ENCODE assay signal across 22 cellular contexts in the genomic region with DNA sequence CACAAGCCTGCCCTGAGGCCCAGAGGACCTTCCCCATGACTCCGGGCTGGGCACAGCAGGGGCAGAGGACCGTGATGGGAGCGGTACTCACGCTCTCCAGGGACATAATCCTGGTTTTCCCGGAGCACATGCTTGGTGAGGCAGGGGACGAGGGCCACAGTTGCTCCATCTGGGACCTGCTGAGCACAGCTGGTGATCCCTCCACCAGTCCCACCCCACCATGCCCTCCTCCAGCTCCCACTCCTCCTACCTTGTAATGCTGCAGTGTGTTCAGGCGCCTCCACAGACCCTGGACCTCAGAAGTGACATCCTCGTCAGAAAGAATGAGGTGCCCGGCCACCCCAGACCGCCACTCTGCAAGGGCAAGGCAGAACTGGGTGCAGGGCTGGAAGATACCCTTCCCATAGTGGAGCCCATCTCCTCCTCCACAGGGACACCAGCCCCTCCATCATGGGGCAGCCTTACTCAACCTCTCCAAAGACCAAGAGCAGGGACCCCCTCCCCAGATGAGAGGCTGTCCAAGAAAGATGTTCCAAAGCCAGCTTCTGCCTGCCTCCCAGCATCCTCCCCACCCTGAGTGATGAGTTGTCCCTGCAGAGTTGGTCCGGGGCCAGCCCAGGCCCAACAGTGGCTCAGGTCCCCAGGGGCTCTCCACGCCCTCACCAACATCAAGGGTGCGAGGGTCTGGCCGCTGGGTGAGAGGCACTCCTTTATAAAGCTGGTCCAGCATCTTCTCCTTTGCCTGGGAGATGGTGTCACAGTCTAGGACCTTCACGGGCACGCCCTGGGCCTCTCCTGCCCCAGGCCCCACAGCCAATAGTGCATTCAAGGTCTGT. TPM values are rescaled to one million over a fixed set of nuclear protein-coding genes. Genes with fewer than 3 reads are reported as not detected.
DNase-seq lines count a peak whose midpoint lies in the region; ATAC-seq and TF ChIP-seq lines count a peak whose summit lies in the region.
"Had no signal": no experiment of that assay in that cellular context is flagged by ENCODE, and none has a peak within 500 bp of the region (broad histone marks: within the 10 kb centered on the region; RNA-seq: fewer than 3 reads in every experiment).

No MANE protein-coding gene starts in this region.

- H3K27ac Mint-ChIP-seq in HFFc6, result no peak overlapping the region
- H3K27ac Mint-ChIP-seq: mesothelial cell of epicardium had no signal

- no peak for TF ChIP-seq RAD21 in SK-N-SH (IDR thresholded peaks at IDR 0.05; ENCODE audit: low read length)

- CTCF ChIA-PET in SK-N-SH (lab: Yijun Ruan, JAX) (interaction anchor here (3.1 to 15.6 kb wide), 2 partner anchors 10 to 21 kb away, joined by 14 to 399 read pairs; a partner anchor contains a TSS), HEK293 (lab: Yijun Ruan, JAX) (interaction anchor here (5.1 kb wide), 1 partner anchor 26 kb away, joined by 28 read pairs; no protein-coding TSS in a partner anchor), A673 (lab: Charles Lee) (no interaction called here)

- BruUV-seq in A673 (replicated peaks; lab: Mats Ljungman, UMichigan), result no TSS peak

- no peaks in the 10 kb centered on the region for H3K36me3 Mint-ChIP-seq in HFFc6 (ENCODE audit: low read depth)
- H3K36me3 Mint-ChIP-seq: activated naive CD4-positive, alpha-beta T cell treated with anti-CD3 and anti-CD28 coated beads, Interleukin-2, amount 50 U/mL, for 72 hours had no signal

- H3K27me3 ChIP-seq in SK-N-SH (ENCODE audit: insufficient read depth) (no peaks in the 10 kb centered on the region), layer of hippocampus (ENCODE audit: control insufficient read depth, insufficient read depth, low read length) (no peaks in the 10 kb centered on the region), A673 (replicated peaks; ENCODE audit: insufficient read depth, low read depth, low read length, poor library complexity) (no peaks in the 10 kb centered on the region)
- H3K27me3 ChIP-seq: BLaER1 had no signal

- H3K27ac ChIP-seq in SK-N-SH (ENCODE audit: low read depth in 2 of 2, low read length in 1 of 2) (no peak overlapping the region), HEK293 (ENCODE audit: extremely low read depth, low read depth, low read length) (no peak overlapping the region), layer of hippocampus (ENCODE audit: low read depth, low read length) (peak overlapping the region; percentile 22), A673 (ENCODE audit: low read depth, low read length, poor library complexity, severe bottlenecking) (no peak overlapping the region)
- H3K27ac ChIP-seq: 22Rv1, BLaER1 had no signal

- 92% methylated on average over 7 of the region's 16 CpGs for WGBS in SK-N-SH (ENCODE audit: low lambda C conversion rate)

- H3K27me3 Mint-ChIP-seq in HFFc6 (ENCODE audit: insufficient read depth), result no peaks in the 10 kb centered on the region; the same call in 1 of the 2 replicates

- no peaks in the 10 kb centered on the region for H3K4me1 ChIP-seq in SK-N-SH (ENCODE audit: control insufficient read depth in 1 of 2, insufficient read depth in 2 of 2, low read depth in 1 of 2, low read length in 1 of 2)
- no peaks in the 10 kb centered on the region for H3K4me1 ChIP-seq in HEK293 (ENCODE audit: control insufficient read depth, insufficient read depth, low read length)
- no peaks in the 10 kb centered on the region for H3K4me1 ChIP-seq in A673 (ENCODE audit: insufficient read depth, low read length, poor library complexity, severe bottlenecking)
- H3K4me1 ChIP-seq: HAP-1 had no signal

- intact Hi-C loops in sciatic nerve (cut with DNase I), result no loop called here
- intact Hi-C loops in A673 (cut with micrococcal nuclease; ENCODE audit: unreplicated experiment), result no loop called here

- no peak for TF ChIP-seq EP300 in SK-N-SH (IDR thresholded peaks at IDR 0.05; ENCODE audit: borderline replicate concordance in 1 of 2, low read depth in 1 of 2, low read length in 1 of 2)

- H3K4me2 ChIP-seq in SK-N-SH, result no peak overlapping the region
- H3K4me2 ChIP-seq: BLaER1 had no signal

- H3K4me3 ChIP-seq in SK-N-SH (ENCODE audit: low read depth in 2 of 2, low read length in 1 of 2), result no peak overlapping the region
- H3K4me3 ChIP-seq in HEK293 (ENCODE audit: low read depth, low read length), result no peak overlapping the region
- H3K4me3 ChIP-seq in A673 (ENCODE audit: low read depth, low read length, poor library complexity, severe bottlenecking), result no peak overlapping the region
- H3K4me3 ChIP-seq: BLaER1, HAP-1 had no signal

- no peak for ATAC-seq in SK-N-SH treated with all-trans-retinoic acid at 6 μM for 48 hours
- ATAC-seq in sciatic nerve, result no peak
- ATAC-seq in HG03457 (IDR thresholded peaks at IDR 0.05; ENCODE audit: unreplicated experiment), result no peak
- ATAC-seq: activated naive CD4-positive, alpha-beta T cell treated with anti-CD3 and anti-CD28 coated beads, Interleukin-2, amount 50 U/mL, for 72 hours; esophagus mucosa; PC-3 had no signal

- TF ChIP-seq CTCF in SK-N-SH (IDR thresholded peaks at IDR 0.05), result no peak
- TF ChIP-seq CTCF in HEK293 (tag by site-specific recombination; IDR thresholded peaks at IDR 0.05), result no peak
- no peak for TF ChIP-seq CTCF in A673 (conservative IDR thresholded peaks at IDR 0.05; ENCODE audit: low read depth, low read length)
- no peak for TF ChIP-seq CTCF in HFFc6 (IDR thresholded peaks at IDR 0.05)

- no peaks in the 10 kb centered on the region for H3K9me3 Mint-ChIP-seq in HFFc6
- H3K9me3 Mint-ChIP-seq: activated naive CD4-positive, alpha-beta T cell treated with anti-CD3 and anti-CD28 coated beads, Interleukin-2, amount 50 U/mL, for 72 hours; mesothelial cell of epicardium had no signal

- DNase-seq in SK-N-SH, result peak; percentile 21
- peak; percentile 35 for DNase-seq in sciatic nerve (ENCODE audit: low spot score)
- no peak for DNase-seq in A673 (ENCODE audit: low spot score)
- DNase-seq in HFFc6, result no peak
- DNase-seq: activated CD4-positive, alpha-beta T cell treated with anti-CD3 and anti-CD28 coated beads, Interleukin-2, amount 50 U/mL, for 1 hour; activated T-cell treated with anti-CD3 and anti-CD28 coated beads for 4 hours; DMS 273 treated with DMSO at 0.1 percent for 48 hours; Kasumi-1; NCI-H1105 treated with DMSO at 0.1 percent for 48 hours; NCI-H69; PC-3; stimulated activated CD4-positive, alpha-beta T cell treated with anti-CD3 and anti-CD28 coated beads, Interleukin-2, amount 100 ng/mL, for 48 hours had no signal

- H3K36me3 ChIP-seq in SK-N-SH (replicated peaks in 1 of 2; ENCODE audit: control insufficient read depth in 1 of 2, insufficient read depth in 2 of 2, low read length in 1 of 2), result peaks cover 0 to 71% of the 10 kb centered on the region in 2 experiments
- H3K36me3 ChIP-seq in HEK293 (ENCODE audit: control insufficient read depth in 2 of 2, insufficient read depth in 1 of 2, low read length in 2 of 2), result peaks cover 0 to 80% of the 10 kb centered on the region in 2 experiments; a peak in 1 of 3 replicates
- H3K36me3 ChIP-seq in A673 (ENCODE audit: insufficient read depth, low read length, poor library complexity, severe bottlenecking), result no peaks in the 10 kb centered on the region

- no peaks in the 10 kb centered on the region for H3K4me1 Mint-ChIP-seq in HFFc6 (ENCODE audit: low read depth)
- H3K4me1 Mint-ChIP-seq: mesothelial cell of epicardium had no signal

- no peaks in the 10 kb centered on the region for H3K9me3 ChIP-seq in SK-N-SH
- no peaks in the 10 kb centered on the region for H3K9me3 ChIP-seq in HEK293 (ENCODE audit: control insufficient read depth, insufficient read depth, low read depth, low read length)
- no peaks in the 10 kb centered on the region for H3K9me3 ChIP-seq in A673 (ENCODE audit: low read depth, low read length, poor library complexity, severe bottlenecking)
- H3K9me3 ChIP-seq: BLaER1, HAP-1 had no signal

- POLR2A ChIA-PET in SK-N-SH (lab: Yijun Ruan, JAX), result no interaction called here
- POLR2A ChIA-PET in HEK293 (lab: Yijun Ruan, JAX), result no interaction called here
- POLR2A ChIA-PET in A673 (lab: Charles Lee; ENCODE audit: low non-redundant PET), result no interaction called here

- H3F3A ChIP-seq in SK-N-SH (replicated peaks; ENCODE audit: insufficient read depth), result no peaks in the 10 kb centered on the region

- no peaks in the 10 kb centered on the region for H3K9me2 ChIP-seq in SK-N-SH

- H3K9ac ChIP-seq in SK-N-SH, result no peak overlapping the region

- no peak overlapping the region for H2AFZ ChIP-seq in SK-N-SH (ENCODE audit: low read depth)

- H4K20me1 ChIP-seq in SK-N-SH (ENCODE audit: insufficient read depth), result no peaks in the 10 kb centered on the region

- no peak overlapping the region for H3K4me3 Mint-ChIP-seq in HFFc6
- H3K4me3 Mint-ChIP-seq: mesothelial cell of epicardium had no signal

- no peaks in the 10 kb centered on the region for H3K79me2 ChIP-seq in SK-N-SH (ENCODE audit: insufficient read depth)

RNA-seq across cellular contexts. Expression of a gene that starts 19.5 kb away (rescaled TPM):
- polyA plus RNA-seq in SK-N-SH (2012; rRNA removed), result 38.0 and 39.8 TPM in 2 replicates
- polyA plus RNA-seq in SK-N-SH (2012; cell fraction: cytosol; rRNA removed), result 6.5 and 13.9 TPM in 2 replicates
- 195 and 267 TPM in 2 replicates for polyA plus RNA-seq in SK-N-SH (2012; cell fraction: nucleus; rRNA removed)
- 121 TPM for total RNA-seq in sciatic nerve
- total RNA-seq in A673 (2021), result 24.6 and 38.0 TPM in 2 replicates
- total RNA-seq in HFFc6 (2021; fragmentation: NEBNext Ultra II Directional; extraction: Animal tissue kit (Norgen Biotek cat#: 25700)), result 10 to 100 TPM; 11.1 to 15.5 (median 12.8) TPM

RNA-seq across cellular contexts. Expression of a gene that starts 29.5 kb away (rescaled TPM):
- polyA plus RNA-seq in SK-N-SH (2012; rRNA removed), result 24.2 and 29.6 TPM in 2 replicates
- polyA plus RNA-seq in SK-N-SH (2012; cell fraction: cytosol; rRNA removed), result 22.7 and 27.4 TPM in 2 replicates
- polyA plus RNA-seq in SK-N-SH (2012; cell fraction: nucleus; rRNA removed), result 15.3 and 20.4 TPM in 2 replicates
- total RNA-seq in sciatic nerve (10.6 TPM), A673 (2021) (11.7 and 11.8 TPM in 2 replicates)
- total RNA-seq in HFFc6 (2021; fragmentation: NEBNext Ultra II Directional; extraction: Animal tissue kit (Norgen Biotek cat#: 25700)), result 10 to 100 TPM; 10.1 to 15.3 (median 12.5) TPM

RNA-seq across cellular contexts. Expression of a gene that starts 29.6 kb away (rescaled TPM):
- 393 and 438 TPM in 2 replicates for polyA plus RNA-seq in SK-N-SH (2012; rRNA removed)
- polyA plus RNA-seq in SK-N-SH (2012; cell fraction: cytosol; rRNA removed), result 655 and 1,170 TPM in 2 replicates
- 91.0 and 95.9 TPM in 2 replicates for polyA plus RNA-seq in SK-N-SH (2012; cell fraction: nucleus; rRNA removed)
- total RNA-seq in sciatic nerve, result 154 TPM
- 118 and 152 TPM in 2 replicates for total RNA-seq in A673 (2021)
- total RNA-seq in HFFc6 (2021; fragmentation: NEBNext Ultra II Directional; extraction: Animal tissue kit (Norgen Biotek cat#: 25700)), result 100 to 1,000 TPM; 213 to 341 (median 280) TPM

RNA-seq across cellular contexts. Expression of a gene that starts 36.1 kb away (rescaled TPM):
- polyA plus RNA-seq in SK-N-SH (2012; rRNA removed), result 5.6 and 6.5 TPM in 2 replicates
- polyA plus RNA-seq in SK-N-SH (2012; cell fraction: cytosol; rRNA removed), result 4.0 and 4.3 TPM in 2 replicates
- 12.5 and 14.9 TPM in 2 replicates for polyA plus RNA-seq in SK-N-SH (2012; cell fraction: nucleus; rRNA removed)
- total RNA-seq in sciatic nerve, result 7.5 TPM
- 9.5 and 9.7 TPM in 2 replicates for total RNA-seq in A673 (2021)
- 10 to 100 TPM in 1 of 6 experiments, 1 to 10 TPM in 5; 7.0 to 10.5 (median 8.2) TPM for total RNA-seq in HFFc6 (2021; fragmentation: NEBNext Ultra II Directional; extraction: Animal tissue kit (Norgen Biotek cat#: 25700))

RNA-seq across cellular contexts. Expression of a gene that starts 38.4 kb away (rescaled TPM):
- polyA plus RNA-seq in SK-N-SH (2012; rRNA removed), result 0.07 TPM in 1 of 2 replicates, not detected in the other
- polyA plus RNA-seq in SK-N-SH (2012; cell fraction: cytosol; rRNA removed), result 0.04 TPM in 1 of 2 replicates, not detected in the other
- 0.11 and 0.13 TPM in 2 replicates for polyA plus RNA-seq in SK-N-SH (2012; cell fraction: nucleus; rRNA removed)
- total RNA-seq in sciatic nerve (0.27 TPM), A673 (2021) (0.55 and 0.60 TPM in 2 replicates)
- not detected for total RNA-seq in HFFc6 (2021; fragmentation: NEBNext Ultra II Directional; extraction: Animal tissue kit (Norgen Biotek cat#: 25700))
- total RNA-seq: activated naive CD4-positive, alpha-beta T cell treated with anti-CD3 and anti-CD28 coated beads, Interleukin-2, amount 50 U/mL, for 72 hours; esophagus mucosa; PC-3 had no signal

Comparison
In these comparisons a context has a peak if more than half of its experiments do, and no peak if none do; other contexts are left out.
1. DNase-seq: peak in SK-N-SH (single experiment) and sciatic nerve (single experiment); none in A673 (single experiment) and HFFc6 (single experiment).